ENCODE assay signal across 1 cellular context in the genomic region with DNA sequence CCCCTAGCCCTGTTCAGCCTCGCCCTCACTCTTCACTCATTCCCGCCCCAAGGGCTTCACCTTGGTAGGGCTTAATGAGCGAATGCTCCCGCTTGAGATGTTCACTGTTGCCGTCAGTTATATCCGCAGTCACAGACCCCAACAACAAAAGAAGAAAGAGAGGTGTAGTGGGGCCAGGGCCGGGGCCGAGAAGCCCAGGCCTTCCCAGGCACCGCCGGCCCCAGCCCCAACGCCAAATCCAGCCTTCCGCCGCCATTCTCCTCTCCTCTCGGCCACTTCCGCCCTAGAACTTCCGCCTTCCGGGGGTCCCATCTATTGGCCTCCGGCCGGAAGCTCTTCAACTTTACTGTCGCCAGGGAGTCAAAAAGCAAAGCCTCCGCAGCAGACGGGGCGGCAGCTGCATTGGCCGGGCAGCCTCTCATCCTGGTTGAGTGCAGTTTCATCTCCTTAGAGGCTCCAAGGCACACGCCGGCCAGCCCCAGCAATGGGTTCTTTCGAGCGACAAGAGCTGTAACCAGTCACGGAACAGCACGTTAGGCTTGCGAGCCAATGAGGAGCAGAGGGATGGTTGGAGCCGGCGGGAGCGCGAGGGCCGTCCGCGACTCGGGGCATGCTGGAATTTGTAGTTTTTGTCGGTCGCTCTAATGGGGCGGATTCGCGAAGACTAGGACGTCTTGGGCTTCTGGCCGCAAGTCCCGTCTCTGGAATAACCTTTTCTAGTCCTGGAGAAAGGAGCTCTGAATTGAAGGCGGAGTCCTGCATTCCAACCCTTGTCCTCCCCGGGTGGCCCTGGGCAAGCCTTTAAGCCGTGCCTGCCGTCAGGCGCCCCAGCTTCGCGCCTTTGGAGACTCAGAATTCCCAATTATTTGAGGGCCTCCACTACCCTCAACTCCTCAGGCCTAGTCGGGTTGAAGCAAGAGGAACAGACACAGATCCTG.
A peak's percentile ranks its signal among the peaks of the same experiment; 100 is the strongest.
TF ChIP-seq lines count a peak whose summit lies in the region.

Gene LMAN2, minus strand, starts transcription at position 277 of the 938 bp plus-strand sequence. Its CDS starts 21 bp downstream, at position 256.

TF ChIP-seq in HEK293, 187 proteins besides CTCF, POLR2A, EP300 and RAD21 (continued from another document and continues in another):
- peak; percentile 49; the same call in 1 of the 2 replicates for TF ChIP-seq ZBTB44 (tag by site-specific recombination; IDR thresholded peaks at IDR 0.05)
- no peak for TF ChIP-seq ZNF404 (tag by site-specific recombination; IDR thresholded peaks at IDR 0.05)
- 0 out of 2 replicates have a peak, but pooled peaks have one; percentile 36 for TF ChIP-seq ZNF664 (tag by site-specific recombination; IDR thresholded peaks at IDR 0.05)
- no peak for TF ChIP-seq ZNF362 (tag by site-specific recombination; IDR thresholded peaks at IDR 0.05)
- TF ChIP-seq GLIS1 (tag by site-specific recombination; IDR thresholded peaks at IDR 0.05), result 0 out of 2 replicates have a peak, but pooled peaks have one; percentile 20
- TF ChIP-seq ZBTB1 (tag by site-specific recombination; IDR thresholded peaks at IDR 0.05), result peak; percentile 84; the same call in 1 of the 2 replicates
- TF ChIP-seq ZNF311 (tag by site-specific recombination; IDR thresholded peaks at IDR 0.05; ENCODE audit: borderline replicate concordance), result no peak
- peak; percentile 96 for TF ChIP-seq ZNF660 (tag by site-specific recombination; IDR thresholded peaks at IDR 0.05)
- TF ChIP-seq ZNF600 (tag by site-specific recombination; IDR thresholded peaks at IDR 0.05), result peak; percentile 38; the same call in 1 of the 2 replicates
- TF ChIP-seq REST (tag by site-specific recombination; IDR thresholded peaks at IDR 0.05), result peak; percentile 52; the same call in 1 of the 2 replicates
- peak; percentile 95 for TF ChIP-seq ZNF76 (tag by site-specific recombination; IDR thresholded peaks at IDR 0.05; ENCODE audit: borderline replicate concordance, low read depth)
- no peak for TF ChIP-seq ZNF521 (tag by site-specific recombination; IDR thresholded peaks at IDR 0.05)
- TF ChIP-seq HOXD13 (CRISPR knock-in tag; IDR thresholded peaks at IDR 0.05; ENCODE audit: borderline replicate concordance), result no peak
- peak; percentile 66; the same call in 1 of the 2 replicates for TF ChIP-seq PATZ1 (tag by site-specific recombination; IDR thresholded peaks at IDR 0.05)
- TF ChIP-seq ZNF558 (tag by site-specific recombination; IDR thresholded peaks at IDR 0.05), result 0 out of 2 replicates have a peak, but pooled peaks have one; percentile 26
- no peak for TF ChIP-seq ZNF488 (tag by site-specific recombination; IDR thresholded peaks at IDR 0.05)
- 0 out of 2 replicates have a peak, but pooled peaks have one; percentile 23 for TF ChIP-seq ZNF513 (tag by site-specific recombination; IDR thresholded peaks at IDR 0.05)
- peak; percentile 88 for TF ChIP-seq ZNF580 (tag by site-specific recombination; IDR thresholded peaks at IDR 0.05)
- TF ChIP-seq ZNF416 (tag by site-specific recombination; IDR thresholded peaks at IDR 0.05), result no peak
- peak; percentile 71; the same call in 1 of the 2 replicates for TF ChIP-seq ZNF518A (tag by site-specific recombination; conservative IDR thresholded peaks at IDR 0.05; ENCODE audit: low read depth)
- TF ChIP-seq HIC1 (tag by site-specific recombination; IDR thresholded peaks at IDR 0.05), result no peak
- TF ChIP-seq, protein P1, sequence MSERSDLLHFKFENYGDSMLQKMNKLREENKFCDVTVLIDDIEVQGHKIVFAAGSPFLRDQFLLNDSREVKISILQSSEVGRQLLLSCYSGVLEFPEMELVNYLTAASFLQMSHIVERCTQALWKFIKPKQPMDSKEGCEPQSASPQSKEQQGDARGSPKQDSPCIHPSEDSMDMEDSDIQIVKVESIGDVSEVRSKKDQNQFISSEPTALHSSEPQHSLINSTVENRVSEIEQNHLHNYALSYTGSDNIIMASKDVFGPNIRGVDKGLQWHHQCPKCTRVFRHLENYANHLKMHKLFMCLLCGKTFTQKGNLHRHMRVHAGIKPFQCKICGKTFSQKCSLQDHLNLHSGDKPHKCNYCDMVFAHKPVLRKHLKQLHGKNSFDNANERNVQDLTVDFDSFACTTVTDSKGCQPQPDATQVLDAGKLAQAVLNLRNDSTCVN (tag by site-specific recombination; optimal IDR thresholded peaks at IDR 0.05), result peak; percentile 87
- TF ChIP-seq BCL11B (tag by site-specific recombination; IDR thresholded peaks at IDR 0.05; ENCODE audit: low read depth), result no peak
- TF ChIP-seq ZFP37 (tag by site-specific recombination; IDR thresholded peaks at IDR 0.05), result peak; percentile 76
- TF ChIP-seq ZNF629 (tag by site-specific recombination; IDR thresholded peaks at IDR 0.05), result peak; percentile 87
- no peak for TF ChIP-seq ZNF768 (tag by site-specific recombination; IDR thresholded peaks at IDR 0.05)
- 0 out of 2 replicates have a peak, but pooled peaks have one; percentile 14 for TF ChIP-seq FEZF1 (tag by site-specific recombination; IDR thresholded peaks at IDR 0.05)
- TF ChIP-seq REPIN1 (tag by site-specific recombination; IDR thresholded peaks at IDR 0.05; ENCODE audit: low read depth), result no peak
- TF ChIP-seq ZNF335 (tag by site-specific recombination; conservative IDR thresholded peaks at IDR 0.05), result peak; percentile 100
